Comparison of ENCODE assay signal across 37 cellular contexts in the genomic region with DNA sequence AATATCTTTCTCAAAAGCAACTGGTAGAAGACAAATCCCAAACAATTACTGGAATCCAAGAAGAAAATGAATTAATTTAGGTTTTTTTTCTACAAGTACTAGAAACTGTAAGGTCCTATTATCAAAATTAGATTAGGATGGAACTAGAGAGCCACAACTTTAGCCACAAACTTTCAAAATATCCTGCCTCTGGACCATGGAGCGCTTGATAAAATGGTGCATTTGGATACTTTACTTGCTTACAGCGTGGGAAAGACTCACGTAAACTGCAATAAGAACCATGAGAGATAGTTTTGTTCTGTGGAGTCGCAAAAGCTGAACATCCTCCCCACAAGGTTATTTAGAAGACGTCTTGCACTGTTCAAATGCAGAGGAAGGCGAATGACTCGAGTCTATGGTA. TPM values are rescaled to one million over a fixed set of nuclear protein-coding genes. Genes with fewer than 3 reads are reported as not detected.
"Had no signal": no experiment of that assay in that cellular context is flagged by ENCODE, and none has a peak within 500 bp of the region (broad histone marks: within the 10 kb centered on the region; RNA-seq: fewer than 3 reads in every experiment).

A gene (plus strand): TSS at position 301 of the 400 bp plus-strand sequence. CDS start 156,552 bp downstream, outside the sequence.

- H3K36me3 ChIP-seq: adrenal gland, ascending aorta, cardiac muscle cell had no signal

- DNase-seq: activated B cell treated with CpG ODN at 0.5 μM for 24 hours; activated CD4-positive, alpha-beta memory T cell treated with anti-CD3 and anti-CD28 coated beads, Interleukin-2, amount 10 ng/mL, durations not matched to agents 7 days and 5 days; activated CD4-positive, alpha-beta T cell treated with anti-CD3 and anti-CD28 coated beads for 36 hours; activated CD4-positive, alpha-beta T cell treated with anti-CD3 and anti-CD28 coated beads for 48 hours; activated CD4-positive, alpha-beta T cell treated with anti-CD3 and anti-CD28 coated beads, Interleukin-2, amount 10 ng/mL, durations not matched to agents 7 days and 5 days; activated CD4-positive, alpha-beta T cell treated with anti-CD3 and anti-CD28 coated beads, Interleukin-2, amount 50 U/mL, for 48 hours; activated CD4-positive, CD25-positive, alpha-beta regulatory T cell treated with anti-CD3 and anti-CD28 coated beads, Interleukin-2, amount 50 U/mL, for 72 hours; activated CD8-positive, alpha-beta memory T cell treated with anti-CD3 and anti-CD28 coated beads for 24 hours; activated CD8-positive, alpha-beta memory T cell treated with anti-CD3 and anti-CD28 coated beads, Interleukin-2, amount 10 ng/mL, durations not matched to agents 7 days and 5 days; activated CD8-positive, alpha-beta memory T cell treated with anti-CD3 and anti-CD28 coated beads, Interleukin-2, amount 50 U/mL, for 48 hours; activated CD8-positive, alpha-beta T cell treated with anti-CD3 and anti-CD28 coated beads, Interleukin-2, amount 10 ng/mL, durations not matched to agents 7 days and 5 days; activated effector memory CD4-positive, alpha-beta T cell treated with Interleukin-2 at 50 U/mL for 16 hours; activated gamma-delta T cell; activated naive CD4-positive, alpha-beta T cell treated with anti-CD3 and anti-CD28 coated beads, Interleukin-2, amount 10 ng/mL, durations not matched to agents 7 days and 5 days; activated naive CD4-positive, alpha-beta T cell treated with Interleukin-2 at 50 U/mL for 16 hours; activated T-cell treated with anti-CD3 and anti-CD28 coated beads, Interleukin-2, amount 50 U/mL, for 24 hours; activated T-cell treated with anti-CD3 and anti-CD28 coated beads, Interleukin-2, amount 50 U/mL, for 48 hours; adrenal gland; amygdala; anterior cingulate cortex; caudate nucleus; cerebellar nuclear complex; T-helper 1 cell; T-helper 2 cell; T-helper 9 cell had no signal

- H3K27ac Mint-ChIP-seq: activated B cell treated with CpG ODN at 0.5 μM for 24 hours; activated CD4-positive, alpha-beta memory T cell treated with anti-CD3 and anti-CD28 coated beads, Interleukin-2, amount 10 ng/mL, durations not matched to agents 7 days and 5 days; activated CD4-positive, alpha-beta T cell treated with anti-CD3 and anti-CD28 coated beads for 36 hours; activated CD4-positive, alpha-beta T cell treated with anti-CD3 and anti-CD28 coated beads, Interleukin-2, amount 10 ng/mL, durations not matched to agents 7 days and 5 days; activated CD8-positive, alpha-beta memory T cell treated with anti-CD3 and anti-CD28 coated beads, Interleukin-2, amount 10 ng/mL, durations not matched to agents 7 days and 5 days; activated CD8-positive, alpha-beta T cell treated with anti-CD3 and anti-CD28 coated beads, Interleukin-2, amount 10 ng/mL, durations not matched to agents 7 days and 5 days; activated naive CD4-positive, alpha-beta T cell treated with anti-CD3 and anti-CD28 coated beads, Interleukin-2, amount 10 ng/mL, durations not matched to agents 7 days and 5 days; activated naive CD4-positive, alpha-beta T cell treated with anti-CD3 and anti-CD28 coated beads, Interleukin-2, amount 50 U/mL, for 24 hours; activated naive CD8-positive, alpha-beta T cell; activated T-cell treated with anti-CD3 and anti-CD28 coated beads, Interleukin-2, amount 50 U/mL, for 24 hours; activated T-helper 2 cell treated with anti-CD3 and anti-CD28 coated beads, Interferon-gamma antibody, Interleukin-2, Interleukin-4, amounts not matched to agents 10 μg/mL and 5 μg/mL and 100 μg/mL, durations not matched to agents 14 hours and 24 hours and 36 hours; brain; T-helper 1 cell treated with Interleukin-12 subunit alpha and Interleukin-12 subunit beta and Interleukin-4 antibody, amounts not matched to agents 30 μg/mL and 1 μg/mL, for 36 hours; T-helper 2 cell treated with Interferon-gamma antibody and Interleukin-4, amounts not matched to agents 5 μg/mL and 100 μg/mL, for 36 hours had no signal

- H3K9me3 Mint-ChIP-seq: activated naive CD4-positive, alpha-beta T cell treated with anti-CD3 and anti-CD28 coated beads, Interleukin-2, amount 50 U/mL, for 24 hours had no signal

- H3K27me3 Mint-ChIP-seq: activated B cell treated with CpG ODN at 0.5 μM for 24 hours; activated CD4-positive, alpha-beta memory T cell treated with anti-CD3 and anti-CD28 coated beads, Interleukin-2, amount 10 ng/mL, durations not matched to agents 7 days and 5 days; activated CD4-positive, alpha-beta T cell treated with anti-CD3 and anti-CD28 coated beads for 36 hours; activated CD4-positive, alpha-beta T cell treated with anti-CD3 and anti-CD28 coated beads, Interleukin-2, amount 10 ng/mL, durations not matched to agents 7 days and 5 days; activated CD8-positive, alpha-beta memory T cell treated with anti-CD3 and anti-CD28 coated beads, Interleukin-2, amount 10 ng/mL, durations not matched to agents 7 days and 5 days; activated naive CD4-positive, alpha-beta T cell treated with anti-CD3 and anti-CD28 coated beads, Interleukin-2, amount 10 ng/mL, durations not matched to agents 7 days and 5 days; activated naive CD4-positive, alpha-beta T cell treated with anti-CD3 and anti-CD28 coated beads, Interleukin-2, amount 50 U/mL, for 24 hours; activated naive CD8-positive, alpha-beta T cell; brain; central memory CD8-positive, alpha-beta T cell had no signal

- H3K36me3 Mint-ChIP-seq: activated CD8-positive, alpha-beta memory T cell treated with anti-CD3 and anti-CD28 coated beads, Interleukin-2, amount 10 ng/mL, durations not matched to agents 7 days and 5 days; activated naive CD4-positive, alpha-beta T cell treated with anti-CD3 and anti-CD28 coated beads, Interleukin-2, amount 10 ng/mL, durations not matched to agents 7 days and 5 days; activated naive CD4-positive, alpha-beta T cell treated with anti-CD3 and anti-CD28 coated beads, Interleukin-2, amount 50 U/mL, for 24 hours; activated naive CD8-positive, alpha-beta T cell; brain had no signal

- H3K4me1 Mint-ChIP-seq: activated B cell treated with CpG ODN at 0.5 μM for 24 hours; activated CD4-positive, alpha-beta memory T cell treated with anti-CD3 and anti-CD28 coated beads, Interleukin-2, amount 10 ng/mL, durations not matched to agents 7 days and 5 days; activated CD4-positive, alpha-beta T cell treated with anti-CD3 and anti-CD28 coated beads for 36 hours; activated CD4-positive, alpha-beta T cell treated with anti-CD3 and anti-CD28 coated beads, Interleukin-2, amount 10 ng/mL, durations not matched to agents 7 days and 5 days; activated CD8-positive, alpha-beta memory T cell treated with anti-CD3 and anti-CD28 coated beads, Interleukin-2, amount 10 ng/mL, durations not matched to agents 7 days and 5 days; activated naive CD4-positive, alpha-beta T cell treated with anti-CD3 and anti-CD28 coated beads, Interleukin-2, amount 10 ng/mL, durations not matched to agents 7 days and 5 days; activated naive CD4-positive, alpha-beta T cell treated with anti-CD3 and anti-CD28 coated beads, Interleukin-2, amount 50 U/mL, for 24 hours; brain; central memory CD8-positive, alpha-beta T cell had no signal

- H3K9me3 ChIP-seq: adrenal gland, ascending aorta had no signal

- H3K27ac ChIP-seq: adrenal gland, ascending aorta, cardiac muscle cell, VCaP had no signal

- H3K27me3 ChIP-seq: ascending aorta, cardiac muscle cell had no signal

- H3K4me3 Mint-ChIP-seq: activated B cell treated with CpG ODN at 0.5 μM for 24 hours; activated CD4-positive, alpha-beta memory T cell treated with anti-CD3 and anti-CD28 coated beads, Interleukin-2, amount 10 ng/mL, durations not matched to agents 7 days and 5 days; activated CD4-positive, alpha-beta T cell treated with anti-CD3 and anti-CD28 coated beads for 36 hours; activated CD4-positive, alpha-beta T cell treated with anti-CD3 and anti-CD28 coated beads, Interleukin-2, amount 10 ng/mL, durations not matched to agents 7 days and 5 days; activated CD8-positive, alpha-beta memory T cell treated with anti-CD3 and anti-CD28 coated beads, Interleukin-2, amount 10 ng/mL, durations not matched to agents 7 days and 5 days; activated CD8-positive, alpha-beta T cell treated with anti-CD3 and anti-CD28 coated beads, Interleukin-2, amount 10 ng/mL, durations not matched to agents 7 days and 5 days; activated naive CD4-positive, alpha-beta T cell treated with anti-CD3 and anti-CD28 coated beads, Interleukin-2, amount 10 ng/mL, durations not matched to agents 7 days and 5 days; activated naive CD4-positive, alpha-beta T cell treated with anti-CD3 and anti-CD28 coated beads, Interleukin-2, amount 50 U/mL, for 24 hours; activated naive CD8-positive, alpha-beta T cell; activated T-cell treated with anti-CD3 and anti-CD28 coated beads, Interleukin-2, amount 50 U/mL, for 24 hours; brain; central memory CD8-positive, alpha-beta T cell; T-helper 1 cell treated with Interleukin-12 subunit alpha and Interleukin-12 subunit beta and Interleukin-4 antibody, amounts not matched to agents 30 μg/mL and 1 μg/mL, for 36 hours; T-helper 2 cell treated with Interferon-gamma antibody and Interleukin-4, amounts not matched to agents 5 μg/mL and 100 μg/mL, for 36 hours had no signal

- H3K4me1 ChIP-seq: adrenal gland, ascending aorta had no signal

- H3K4me3 ChIP-seq: adrenal gland, ascending aorta, cardiac muscle cell had no signal

RNA-seq across cellular contexts. Expression of the gene that starts here (rescaled TPM):
- total RNA-seq: activated B cell treated with CpG ODN at 0.5 μM for 24 hours; activated CD4-positive, alpha-beta memory T cell treated with anti-CD3 and anti-CD28 coated beads, Interleukin-2, amount 10 ng/mL, durations not matched to agents 7 days and 5 days; activated CD4-positive, alpha-beta T cell treated with anti-CD3 and anti-CD28 coated beads for 36 hours; activated CD4-positive, alpha-beta T cell treated with anti-CD3 and anti-CD28 coated beads, Interleukin-2, amount 10 ng/mL, durations not matched to agents 7 days and 5 days; activated CD8-positive, alpha-beta memory T cell treated with anti-CD3 and anti-CD28 coated beads, Interleukin-2, amount 10 ng/mL, durations not matched to agents 7 days and 5 days; activated CD8-positive, alpha-beta T cell treated with anti-CD3 and anti-CD28 coated beads, Interleukin-2, amount 10 ng/mL, durations not matched to agents 7 days and 5 days; activated T-helper 2 cell treated with anti-CD3 and anti-CD28 coated beads, Interferon-gamma antibody, Interleukin-2, Interleukin-4, amounts not matched to agents 10 μg/mL and 5 μg/mL and 100 μg/mL, durations not matched to agents 14 hours and 24 hours and 36 hours; adrenal gland; ascending aorta; bronchial epithelial cell; cardiac muscle cell; chondrocyte had no signal
- polyA plus RNA-seq: adrenal gland, cardiac muscle cell had no signal
